27 cellular contexts compared by ENCODE assay signal in the genomic region with DNA sequence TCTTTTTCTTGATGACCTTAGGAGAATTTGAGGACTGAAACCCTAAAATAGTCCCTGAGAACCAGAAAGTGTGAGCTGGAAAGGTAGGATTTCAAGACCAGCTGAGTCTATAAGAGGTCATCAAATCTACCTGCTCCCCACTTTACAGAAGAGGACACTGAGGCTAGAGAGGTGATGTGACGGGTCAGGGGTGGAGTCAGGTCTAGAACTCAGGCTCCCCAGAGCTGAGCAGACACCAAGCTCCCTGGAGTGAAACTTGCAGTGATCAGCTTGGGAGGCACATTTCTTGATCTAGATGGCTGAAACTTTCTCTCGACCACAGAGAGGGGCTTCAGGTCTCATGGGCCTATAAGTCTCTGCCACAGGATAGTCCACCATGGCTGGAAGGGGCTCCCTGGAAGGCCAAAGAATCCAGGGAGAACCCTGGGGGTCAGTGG. TPM values are rescaled to one million over a fixed set of nuclear protein-coding genes. Genes with fewer than 3 reads are reported as not detected.
"Had no signal": no experiment of that assay in that cellular context is flagged by ENCODE, and none has a peak within 500 bp of the region (broad histone marks: within the 10 kb centered on the region; RNA-seq: fewer than 3 reads in every experiment).

No MANE protein-coding gene starts in this region.

- H3K36me3 ChIP-seq: esophagus squamous epithelium, gastrocnemius medialis, lower lobe of right lung, upper lobe of left lung had no signal

- DNase-seq: activated CD4-positive, alpha-beta T cell treated with anti-CD3 and anti-CD28 coated beads, Interleukin-2, amount 10 ng/mL, durations not matched to agents 7 days and 5 days; activated CD8-positive, alpha-beta T cell treated with anti-CD3 and anti-CD28 coated beads, Interleukin-2, amount 10 ng/mL, durations not matched to agents 7 days and 5 days; activated gamma-delta T cell; endodermal cell; esophagus squamous epithelium; gastrocnemius medialis; head of caudate nucleus; left cardiac atrium; lower lobe of right lung; mesendoderm; nucleus accumbens; stimulated activated CD4-positive, alpha-beta T cell treated with anti-CD3 and anti-CD28 coated beads, Interleukin-2, amount 100 ng/mL, for 48 hours; stimulated activated CD8-positive, alpha-beta memory T cell treated with anti-CD3 and anti-CD28 coated beads, Interleukin-4, amount 100 ng/mL, for 48 hours; stimulated activated naive B cell treated with anti-CD40 and anti-IgM and Interleukin-4, amounts not matched to agents 10 μg/mL and 1 μg/mL and 100 μg/mL, for 72 hours; T-cell; testis had no signal

- H3K4me1 ChIP-seq: gastrocnemius medialis, lower lobe of right lung, upper lobe of left lung had no signal

- H3K27ac Mint-ChIP-seq: activated CD4-positive, alpha-beta T cell treated with anti-CD3 and anti-CD28 coated beads, Interleukin-2, amount 10 ng/mL, durations not matched to agents 7 days and 5 days; activated CD8-positive, alpha-beta T cell treated with anti-CD3 and anti-CD28 coated beads, Interleukin-2, amount 10 ng/mL, durations not matched to agents 7 days and 5 days; activated naive CD4-positive, alpha-beta T cell treated with anti-CD3 and anti-CD28 coated beads, Interleukin-2, amount 50 U/mL, for 72 hours; activated T-helper 1 cell treated with anti-CD3 and anti-CD28 coated beads, Interleukin-12 subunit alpha, Interleukin-12 subunit beta, Interleukin-2, Interleukin-4 antibody, amounts not matched to agents 30 ng/mL and 10 ng/mL and 1 ng/mL, durations not matched to agents 14 hours and 24 hours and 36 hours; endodermal cell; stimulated activated naive B cell treated with anti-CD40 and anti-IgM and Interleukin-4, amounts not matched to agents 10 μg/mL and 1 μg/mL and 100 μg/mL, for 72 hours; T-cell; T-helper 2 cell treated with Interferon-gamma antibody and Interleukin-4, amounts not matched to agents 5 μg/mL and 100 μg/mL, for 36 hours had no signal

- H3K27me3 ChIP-seq: gastrocnemius medialis, testis, upper lobe of left lung had no signal

- H3K4me3 ChIP-seq: coronary artery, esophagus squamous epithelium, gastrocnemius medialis, lower lobe of right lung, testis, upper lobe of left lung had no signal

- H3K27ac ChIP-seq: coronary artery, esophagus squamous epithelium, gastrocnemius medialis, lower lobe of right lung, testis, upper lobe of left lung, VCaP had no signal

- ATAC-seq: activated CD4-positive, CD25-positive, alpha-beta regulatory T cell treated with anti-CD3 and anti-CD28 coated beads, Interleukin-2, amount 50 U/mL, for 24 hours; activated CD8-positive, alpha-beta T cell treated with anti-CD3 and anti-CD28 coated beads, Interleukin-2, amount 10 ng/mL, durations not matched to agents 7 days and 5 days; activated naive CD4-positive, alpha-beta T cell treated with anti-CD3 and anti-CD28 coated beads, Interleukin-2, amount 50 U/mL, for 72 hours; gastrocnemius medialis; lower lobe of right lung; sciatic nerve; stimulated activated naive B cell treated with anti-CD40 and anti-IgM and Interleukin-4, amounts not matched to agents 10 μg/mL and 1 μg/mL and 100 μg/mL, for 72 hours; T-cell had no signal

- H3K4me1 Mint-ChIP-seq: activated CD4-positive, alpha-beta T cell treated with anti-CD3 and anti-CD28 coated beads, Interleukin-2, amount 10 ng/mL, durations not matched to agents 7 days and 5 days; stimulated activated naive B cell treated with anti-CD40 and anti-IgM and Interleukin-4, amounts not matched to agents 10 μg/mL and 1 μg/mL and 100 μg/mL, for 72 hours; T-cell had no signal

- H3K4me3 Mint-ChIP-seq: activated CD4-positive, alpha-beta T cell treated with anti-CD3 and anti-CD28 coated beads, Interleukin-2, amount 10 ng/mL, durations not matched to agents 7 days and 5 days; activated CD8-positive, alpha-beta T cell treated with anti-CD3 and anti-CD28 coated beads, Interleukin-2, amount 10 ng/mL, durations not matched to agents 7 days and 5 days; activated T-helper 1 cell treated with anti-CD3 and anti-CD28 coated beads, Interleukin-12 subunit alpha, Interleukin-12 subunit beta, Interleukin-2, Interleukin-4 antibody, amounts not matched to agents 30 ng/mL and 10 ng/mL and 1 ng/mL, durations not matched to agents 14 hours and 24 hours and 36 hours; endodermal cell; stimulated activated naive B cell treated with anti-CD40 and anti-IgM and Interleukin-4, amounts not matched to agents 10 μg/mL and 1 μg/mL and 100 μg/mL, for 72 hours; T-cell; T-helper 2 cell treated with Interferon-gamma antibody and Interleukin-4, amounts not matched to agents 5 μg/mL and 100 μg/mL, for 36 hours had no signal

- H3K9me3 ChIP-seq: esophagus squamous epithelium, gastrocnemius medialis, lower lobe of right lung, testis, upper lobe of left lung had no signal

- H3K36me3 Mint-ChIP-seq: activated naive CD4-positive, alpha-beta T cell treated with anti-CD3 and anti-CD28 coated beads, Interleukin-2, amount 50 U/mL, for 72 hours; stimulated activated naive B cell treated with anti-CD40 and anti-IgM and Interleukin-4, amounts not matched to agents 10 μg/mL and 1 μg/mL and 100 μg/mL, for 72 hours; T-cell had no signal

- H3K9me3 Mint-ChIP-seq: activated CD4-positive, alpha-beta T cell treated with anti-CD3 and anti-CD28 coated beads, Interleukin-2, amount 10 ng/mL, durations not matched to agents 7 days and 5 days; activated naive CD4-positive, alpha-beta T cell treated with anti-CD3 and anti-CD28 coated beads, Interleukin-2, amount 50 U/mL, for 72 hours; activated T-helper 1 cell treated with anti-CD3 and anti-CD28 coated beads, Interleukin-12 subunit alpha, Interleukin-12 subunit beta, Interleukin-2, Interleukin-4 antibody, amounts not matched to agents 30 ng/mL and 10 ng/mL and 1 ng/mL, durations not matched to agents 14 hours and 24 hours and 36 hours; endodermal cell; stimulated activated naive B cell treated with anti-CD40 and anti-IgM and Interleukin-4, amounts not matched to agents 10 μg/mL and 1 μg/mL and 100 μg/mL, for 72 hours; T-cell; T-helper 2 cell treated with Interferon-gamma antibody and Interleukin-4, amounts not matched to agents 5 μg/mL and 100 μg/mL, for 36 hours had no signal

RNA-seq across cellular contexts. Expression of a gene that starts 55.1 kb away (rescaled TPM):
- total RNA-seq: activated CD4-positive, alpha-beta T cell treated with anti-CD3 and anti-CD28 coated beads, Interleukin-2, amount 10 ng/mL, durations not matched to agents 7 days and 5 days; activated CD8-positive, alpha-beta T cell treated with anti-CD3 and anti-CD28 coated beads, Interleukin-2, amount 10 ng/mL, durations not matched to agents 7 days and 5 days; activated naive CD4-positive, alpha-beta T cell treated with anti-CD3 and anti-CD28 coated beads, Interleukin-2, amount 50 U/mL, for 72 hours; activated T-helper 1 cell treated with anti-CD3 and anti-CD28 coated beads, Interleukin-12 subunit alpha, Interleukin-12 subunit beta, Interleukin-2, Interleukin-4 antibody, amounts not matched to agents 30 ng/mL and 10 ng/mL and 1 ng/mL, durations not matched to agents 14 hours and 24 hours and 36 hours; astrocyte; bronchial epithelial cell; esophagus squamous epithelium; left cardiac atrium; sciatic nerve had no signal
- polyA plus RNA-seq: neural cell had no signal
